ENCODE assay signal across 8 cellular contexts in the genomic region with DNA sequence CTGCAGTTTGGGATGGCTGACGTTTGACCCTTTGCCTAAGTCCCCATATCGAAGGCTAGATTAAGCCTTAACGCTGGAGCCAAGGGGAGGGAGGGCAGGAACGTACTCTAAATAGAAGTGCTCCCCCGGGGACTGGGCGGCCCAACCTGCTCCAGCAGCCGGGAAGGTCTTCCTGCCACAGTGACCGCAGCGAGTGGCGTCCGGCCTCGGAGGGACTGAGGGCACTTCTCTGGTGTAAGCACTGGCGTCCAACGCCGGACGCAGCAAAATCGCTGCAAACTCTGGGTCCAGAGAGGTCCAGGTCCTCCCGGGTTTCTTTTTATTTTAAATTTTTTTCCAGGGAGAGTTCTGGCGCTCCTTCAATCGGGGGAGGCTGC. TPM values are rescaled to one million over a fixed set of nuclear protein-coding genes. Genes with fewer than 3 reads are reported as not detected.
DNase-seq lines count a peak whose midpoint lies in the region; ATAC-seq, FAIRE-seq and TF ChIP-seq lines count a peak whose summit lies in the region.

No MANE protein-coding gene starts in this region.

- TF ChIP-seq POLR2A in testis (IDR thresholded peaks at IDR 0.05) (no peak), GM12891 (IDR thresholded peaks at IDR 0.05; ENCODE audit: low read depth, low read length) (no peak)

- FAIRE-seq in GM12891 (lab: Jason Lieb, UNC): no peak

- intact Hi-C loops in testis (cut with DNase I; ENCODE audit: low total_unique reads): no loop called here

- H3K27me3 ChIP-seq in MG63 (no peaks in the 10 kb centered on the region), brain microvascular endothelial cell (replicated peaks) (no peaks in the 10 kb centered on the region), testis (no peaks in the 10 kb centered on the region)

- H3K9me3 ChIP-seq in MG63 (peaks cover 2% of the 10 kb centered on the region; the same call in 1 of the 2 replicates), testis (no peaks in the 10 kb centered on the region)

- H3K4me1 ChIP-seq in testis: no peaks in the 10 kb centered on the region

- in situ Hi-C loops in brain microvascular endothelial cell (cut with HindIII; ENCODE audit: low pct_ligation_motif_present, low sequenced_read_pairs): no loop called here

- H3K36me3 ChIP-seq in MG63: no peaks in the 10 kb centered on the region
- no peaks in the 10 kb centered on the region for H3K36me3 ChIP-seq in brain microvascular endothelial cell (replicated peaks)
- H3K36me3 ChIP-seq in testis (ENCODE audit: low read depth, missing control alignments): no peaks in the 10 kb centered on the region

- H3K27ac ChIP-seq in brain microvascular endothelial cell (no peak overlapping the region), testis (peak overlapping the region; percentile 55 to 66)

- no peak for TF ChIP-seq CTCF in brain microvascular endothelial cell (IDR thresholded peaks at IDR 0.05; ENCODE audit: low read depth, low read length, missing control alignments)
- TF ChIP-seq CTCF in testis (IDR thresholded peaks at IDR 0.05): no peak

- ATAC-seq in left lobe of liver: peak; percentile 45

- DNase-seq in stimulated activated CD4-positive, alpha-beta T cell treated with anti-CD3 and anti-CD28 coated beads, Interleukin-4, amount 100 ng/mL, for 24 hours: peak; percentile 9
- no peak for DNase-seq in stimulated activated CD4-positive, alpha-beta T cell treated with anti-CD3 and anti-CD28 coated beads, Interleukin-4, amount 100 ng/mL, for 1 hour
- DNase-seq in MG63 (no peak), brain microvascular endothelial cell (no peak), left lobe of liver (ENCODE audit: low spot score) (no peak), testis (no peak), MV-4-11 (lab: John Stamatoyannopoulos, UW) (no peak), GM12891 (ENCODE audit: insufficient read length, low spot score) (no peak)

- 3 to 4% methylated on average over 17 to 20 of the region's 20 CpGs for WGBS in testis, 2 donors

- H3K4me3 ChIP-seq in MG63 (peak overlapping the region; percentile 81), brain microvascular endothelial cell (ENCODE audit: low read depth, low read length) (peak overlapping the region; percentile 79), testis (peak overlapping the region; percentile 57 to 85)

TF ChIP-seq in GM12891, 5 proteins besides CTCF, POLR2A, EP300 and RAD21:
- TF ChIP-seq POLR2AphosphoS5 (IDR thresholded peaks at IDR 0.05; ENCODE audit: low read depth, low read length) (no peak), TAF1 (IDR thresholded peaks at IDR 0.05; ENCODE audit: low read depth, low read length) (no peak), POU2F2 (IDR thresholded peaks at IDR 0.05; ENCODE audit: low read depth, low read length) (no peak), PAX5 (IDR thresholded peaks at IDR 0.05; ENCODE audit: insufficient read depth, low read length, severe bottlenecking) (no peak), SPI1 (IDR thresholded peaks at IDR 0.05; ENCODE audit: low read depth, low read length) (no peak)

RNA-seq across cellular contexts. Expression of gene ACER2, which starts 0.5 kb away (rescaled TPM):
- 1.1 and 2.2 TPM in 2 replicates for total RNA-seq in MG63 (2014; rRNA removed; shearing (Covaris generic); ENCODE audit: low replicate concordance)
- total RNA-seq in left lobe of liver (2.3 TPM), testis (1 to 10 TPM; 4.4 to 5.5 TPM)
- polyA plus RNA-seq in testis (ENCODE audit: insufficient read depth, low read depth, low replicate concordance): 3.8 TPM
- 1.1 TPM for polyA plus RNA-seq in GM12891 (2012; ENCODE audit: low read depth, missing spikeins)

RNA-seq across cellular contexts. Expression of gene RPS6, which starts 28.3 kb away (rescaled TPM):
- total RNA-seq in MG63 (2014; rRNA removed; shearing (Covaris generic); ENCODE audit: low replicate concordance): 3,498 and 3,874 TPM in 2 replicates
- 528 TPM for total RNA-seq in left lobe of liver
- total RNA-seq in testis: 100 to 1,000 TPM; 581 to 654 TPM
- 1,222 TPM for polyA plus RNA-seq in testis (ENCODE audit: insufficient read depth, low read depth, low replicate concordance)
- polyA plus RNA-seq in GM12891 (2012; ENCODE audit: low read depth, missing spikeins): 4,882 TPM
